In genomic region chr6:98695076-98695816, GRCh38 we compare ENCODE assay signal across 19 cellular contexts.
DNase-seq lines count a peak whose midpoint lies in the region; ATAC-seq and TF ChIP-seq lines count a peak whose summit lies in the region.
"Had no signal": no experiment of that assay in that cellular context is flagged by ENCODE, and none has a peak within 500 bp of the region (broad histone marks: within the 10 kb centered on the region; RNA-seq: fewer than 3 reads in every experiment).

No MANE protein-coding gene starts in this region.

- H3K27me3 ChIP-seq in testis = no peaks in the 10 kb centered on the region
- H3K27me3 ChIP-seq: BE2C had no signal

- no peak for TF ChIP-seq CTCF in testis (IDR thresholded peaks at IDR 0.05)

- intact Hi-C loops in testis (cut with DNase I; ENCODE audit: low total_unique reads) = no loop called here

- H3K27ac ChIP-seq in caudate nucleus (ENCODE audit: low read depth, low read length) = peak overlapping the region; percentile 46
- no peak overlapping the region for H3K27ac ChIP-seq in testis
- H3K27ac ChIP-seq: PC-9 had no signal

- no peak for ATAC-seq in HG03521 (IDR thresholded peaks at IDR 0.05; ENCODE audit: unreplicated experiment)

- no peak overlapping the region for H3K4me3 ChIP-seq in testis
- H3K4me3 ChIP-seq: HAP-1, PC-9 had no signal

- in situ Hi-C loops in G401 (cut with HindIII; ENCODE audit: low sequenced_read_pairs) = no loop called here

- DNase-seq in G401 (ENCODE audit: low spot score) (peak; percentile 47), caudate nucleus (lab: John Stamatoyannopoulos, UW) (peak in 44 of 61 donors; percentile 1 to 57 (median 22)), hypothalamus (lab: John Stamatoyannopoulos, UW) (peak in 37 of 51 donors; percentile 1 to 74 (median 23)), pons (ENCODE audit: low spot score) (peak; percentile 86), testis (no peak), HUDEP-2 (lab: John Stamatoyannopoulos, UW; ENCODE audit: unreplicated experiment in 76 of 76) (no peak), UCSD-AML1 (lab: John Stamatoyannopoulos, UW; ENCODE audit: unreplicated experiment) (no peak)
- DNase-seq: BE2C; Caco-2; CD4-positive, alpha-beta T cell; GF-D8; Kasumi-1; MM.1S; NCI-H1105; NCI-H2081 treated with DMSO at 0.1 percent for 48 hours; NCI-H524 treated with DMSO at 0.1 percent for 48 hours; PC-9 had no signal

- 78 to 84% methylated on average over 7 of the region's 7 CpGs for WGBS in testis, 2 donors

- no peaks in the 10 kb centered on the region for H3K36me3 ChIP-seq in testis (ENCODE audit: low read depth, missing control alignments)
- H3K36me3 ChIP-seq: BE2C, HAP-1 had no signal

- H3K9me3 ChIP-seq in testis = no peaks in the 10 kb centered on the region
- H3K9me3 ChIP-seq: BE2C, Caco-2, HAP-1 had no signal

- H3K4me1 ChIP-seq in testis = no peaks in the 10 kb centered on the region
- H3K4me1 ChIP-seq: Caco-2, HAP-1 had no signal

- no peak for TF ChIP-seq POLR2A in testis (IDR thresholded peaks at IDR 0.05)

Comparison
In these comparisons a context has a peak if more than half of its experiments do, and no peak if none do; other contexts are left out.
1. DNase-seq: peak in G401 (single experiment), caudate nucleus (44 of 61), hypothalamus (37 of 51) and pons (single experiment); none in testis (single experiment), HUDEP-2 (0 of 76) and UCSD-AML1 (single experiment).